Comparison of ENCODE assay signal across 10 cellular contexts in genomic region chr11:34632105-34632780, GRCh38. TPM values are rescaled to one million over a fixed set of nuclear protein-coding genes. Genes with fewer than 3 reads are reported as not detected.
DNase-seq lines count a peak whose midpoint lies in the region; ATAC-seq, FAIRE-seq and TF ChIP-seq lines count a peak whose summit lies in the region.
"Had no signal": no experiment of that assay in that cellular context is flagged by ENCODE, and none has a peak within 500 bp of the region (broad histone marks: within the 10 kb centered on the region; RNA-seq: fewer than 3 reads in every experiment).

No MANE protein-coding gene starts in this region.

- H3K36me3 Mint-ChIP-seq in activated T-helper 1 cell treated with anti-CD3 and anti-CD28 coated beads, Interleukin-12 subunit alpha, Interleukin-12 subunit beta, Interleukin-2, Interleukin-4 antibody, amounts not matched to agents 30 ng/mL and 10 ng/mL and 1 ng/mL, durations not matched to agents 14 hours and 24 hours and 36 hours (ENCODE audit: low read depth): no peaks in the 10 kb centered on the region
- H3K36me3 Mint-ChIP-seq in GM23338 (ENCODE audit: low read depth): no peaks in the 10 kb centered on the region

- H3K27ac ChIP-seq in foreskin keratinocyte (peak overlapping the region; percentile 16), pancreas (peak overlapping the region; percentile 63 to 92 (median 80)), GM23338 (ENCODE audit: low read depth) (no peak overlapping the region; the same call in 1 of the 2 replicates)

- H2AFZ ChIP-seq in GM23338: no peak overlapping the region

- H3K79me2 ChIP-seq in GM23338 (replicated peaks; ENCODE audit: insufficient read depth): no peaks in the 10 kb centered on the region

- peaks cover 17% of the 10 kb centered on the region for H3K4me1 Mint-ChIP-seq in activated T-helper 1 cell treated with anti-CD3 and anti-CD28 coated beads, Interleukin-12 subunit alpha, Interleukin-12 subunit beta, Interleukin-2, Interleukin-4 antibody, amounts not matched to agents 30 ng/mL and 10 ng/mL and 1 ng/mL, durations not matched to agents 14 hours and 24 hours and 36 hours (ENCODE audit: low read depth)
- peaks cover 4% of the 10 kb centered on the region; the same call in 2 of the 3 replicates for H3K4me1 Mint-ChIP-seq in GM23338

- H3K9me3 Mint-ChIP-seq in activated T-helper 1 cell treated with anti-CD3 and anti-CD28 coated beads, Interleukin-12 subunit alpha, Interleukin-12 subunit beta, Interleukin-2, Interleukin-4 antibody, amounts not matched to agents 30 ng/mL and 10 ng/mL and 1 ng/mL, durations not matched to agents 14 hours and 24 hours and 36 hours: no peaks in the 10 kb centered on the region
- H3K9me3 Mint-ChIP-seq in GM23338: no peaks in the 10 kb centered on the region

- 10 to 11% methylated on average over 7 of the region's 7 CpGs for WGBS in pancreas, 2 donors

- no peak for TF ChIP-seq CTCF in foreskin keratinocyte (conservative IDR thresholded peaks at IDR 0.05)
- TF ChIP-seq CTCF in pancreas (IDR thresholded peaks at IDR 0.05): no peak
- TF ChIP-seq CTCF in GM23338 (conservative IDR thresholded peaks at IDR 0.05; ENCODE audit: low read depth in 2 of 2): no peak

- peaks cover 69% of the 10 kb centered on the region for H3K4me1 ChIP-seq in foreskin keratinocyte
- H3K4me1 ChIP-seq in pancreas: peaks cover 49 to 67% (median 52%) of the 10 kb centered on the region in 3 donors
- no peaks in the 10 kb centered on the region for H3K4me1 ChIP-seq in GM23338 (ENCODE audit: insufficient read depth)

- H3K27me3 ChIP-seq in foreskin keratinocyte (no peaks in the 10 kb centered on the region), pancreas (no peaks in the 10 kb centered on the region), GM23338 (ENCODE audit: insufficient read depth) (no peaks in the 10 kb centered on the region)

- H4K20me1 ChIP-seq in GM23338 (replicated peaks; ENCODE audit: insufficient read depth): no peaks in the 10 kb centered on the region

- H3K4me2 ChIP-seq in GM23338: no peak overlapping the region

- no peak overlapping the region for H3K27ac Mint-ChIP-seq in activated T-helper 1 cell treated with anti-CD3 and anti-CD28 coated beads, Interleukin-12 subunit alpha, Interleukin-12 subunit beta, Interleukin-2, Interleukin-4 antibody, amounts not matched to agents 30 ng/mL and 10 ng/mL and 1 ng/mL, durations not matched to agents 14 hours and 24 hours and 36 hours
- no peak overlapping the region for H3K27ac Mint-ChIP-seq in GM23338

- intact Hi-C loops in pancreas (cut with DNase I): no loop called here
- intact Hi-C loops in activated T-helper 1 cell treated with anti-CD3 and anti-CD28 coated beads, Interleukin-12 subunit alpha, Interleukin-12 subunit beta, Interleukin-2, Interleukin-4 antibody, amounts not matched to agents 30 ng/mL and 10 ng/mL and 1 ng/mL, durations not matched to agents 14 hours and 24 hours and 36 hours (cut with micrococcal nuclease): no loop called here

- peaks cover 10% of the 10 kb centered on the region; the same call in 1 of the 2 replicates for H3K9me2 ChIP-seq in GM23338 (ENCODE audit: insufficient read depth)

- no peaks in the 10 kb centered on the region for H3F3A ChIP-seq in GM23338 (replicated peaks; ENCODE audit: low read depth)

- H3K4me3 ChIP-seq in pancreas: peak overlapping the region in 2 of 4 donors; percentile 17 to 29
- no peak overlapping the region for H3K4me3 ChIP-seq in GM23338

- DNase-seq in DMS79 (lab: John Stamatoyannopoulos, UW) (peak; percentile 94), NCI-H69 (lab: John Stamatoyannopoulos, UW) (peak; percentile 96), foreskin keratinocyte (no peak), pancreas (peak in 4 of 6 donors; percentile 45 to 66 (median 60)), GM23338 (ENCODE audit: low spot score) (no peak), SK-N-DZ (ENCODE audit: low spot score) (no peak), KG1 (lab: John Stamatoyannopoulos, UW) (no peak)
- DNase-seq in activated T-helper 1 cell treated with anti-CD3 and anti-CD28 coated beads, Interleukin-12 subunit alpha, Interleukin-12 subunit beta, Interleukin-2, Interleukin-4 antibody, amounts not matched to agents 30 ng/mL and 10 ng/mL and 1 ng/mL, durations not matched to agents 14 hours and 24 hours and 36 hours (ENCODE audit: low spot score): no peak

- no peak overlapping the region for H3K4me3 Mint-ChIP-seq in activated T-helper 1 cell treated with anti-CD3 and anti-CD28 coated beads, Interleukin-12 subunit alpha, Interleukin-12 subunit beta, Interleukin-2, Interleukin-4 antibody, amounts not matched to agents 30 ng/mL and 10 ng/mL and 1 ng/mL, durations not matched to agents 14 hours and 24 hours and 36 hours
- H3K4me3 Mint-ChIP-seq in GM23338: no peak overlapping the region

- FAIRE-seq in pancreas (lab: Jason Lieb, UNC): no peak
- FAIRE-seq: D721Med had no signal

- H3K9me3 ChIP-seq in pancreas: no peaks in the 10 kb centered on the region

- peaks cover 39% of the 10 kb centered on the region for H3K27me3 Mint-ChIP-seq in activated T-helper 1 cell treated with anti-CD3 and anti-CD28 coated beads, Interleukin-12 subunit alpha, Interleukin-12 subunit beta, Interleukin-2, Interleukin-4 antibody, amounts not matched to agents 30 ng/mL and 10 ng/mL and 1 ng/mL, durations not matched to agents 14 hours and 24 hours and 36 hours (ENCODE audit: insufficient read depth)
- peaks cover 3% of the 10 kb centered on the region for H3K27me3 Mint-ChIP-seq in GM23338 (ENCODE audit: insufficient read depth, low read depth, poor library complexity)

- ATAC-seq in foreskin keratinocyte: peak; percentile 7
- peak; percentile 72 to 80 (median 78) for ATAC-seq in pancreas
- ATAC-seq in GM23338: no peak

- H3K36me3 ChIP-seq in pancreas (no peaks in the 10 kb centered on the region), GM23338 (ENCODE audit: insufficient read depth) (no peaks in the 10 kb centered on the region)

TF ChIP-seq in GM23338, 12 proteins besides CTCF, POLR2A, EP300 and RAD21:
- TF ChIP-seq, protein P1, sequence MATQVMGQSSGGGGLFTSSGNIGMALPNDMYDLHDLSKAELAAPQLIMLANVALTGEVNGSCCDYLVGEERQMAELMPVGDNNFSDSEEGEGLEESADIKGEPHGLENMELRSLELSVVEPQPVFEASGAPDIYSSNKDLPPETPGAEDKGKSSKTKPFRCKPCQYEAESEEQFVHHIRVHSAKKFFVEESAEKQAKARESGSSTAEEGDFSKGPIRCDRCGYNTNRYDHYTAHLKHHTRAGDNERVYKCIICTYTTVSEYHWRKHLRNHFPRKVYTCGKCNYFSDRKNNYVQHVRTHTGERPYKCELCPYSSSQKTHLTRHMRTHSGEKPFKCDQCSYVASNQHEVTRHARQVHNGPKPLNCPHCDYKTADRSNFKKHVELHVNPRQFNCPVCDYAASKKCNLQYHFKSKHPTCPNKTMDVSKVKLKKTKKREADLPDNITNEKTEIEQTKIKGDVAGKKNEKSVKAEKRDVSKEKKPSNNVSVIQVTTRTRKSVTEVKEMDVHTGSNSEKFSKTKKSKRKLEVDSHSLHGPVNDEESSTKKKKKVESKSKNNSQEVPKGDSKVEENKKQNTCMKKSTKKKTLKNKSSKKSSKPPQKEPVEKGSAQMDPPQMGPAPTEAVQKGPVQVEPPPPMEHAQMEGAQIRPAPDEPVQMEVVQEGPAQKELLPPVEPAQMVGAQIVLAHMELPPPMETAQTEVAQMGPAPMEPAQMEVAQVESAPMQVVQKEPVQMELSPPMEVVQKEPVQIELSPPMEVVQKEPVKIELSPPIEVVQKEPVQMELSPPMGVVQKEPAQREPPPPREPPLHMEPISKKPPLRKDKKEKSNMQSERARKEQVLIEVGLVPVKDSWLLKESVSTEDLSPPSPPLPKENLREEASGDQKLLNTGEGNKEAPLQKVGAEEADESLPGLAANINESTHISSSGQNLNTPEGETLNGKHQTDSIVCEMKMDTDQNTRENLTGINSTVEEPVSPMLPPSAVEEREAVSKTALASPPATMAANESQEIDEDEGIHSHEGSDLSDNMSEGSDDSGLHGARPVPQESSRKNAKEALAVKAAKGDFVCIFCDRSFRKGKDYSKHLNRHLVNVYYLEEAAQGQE (IDR thresholded peaks at IDR 0.05; ENCODE audit: unreplicated experiment): no peak

RNA-seq across cellular contexts. Expression of gene EHF, which starts 11.3 kb away (rescaled TPM):
- total RNA-seq in foreskin keratinocyte: 97.2 and 109 TPM in 2 replicates
- 9.0 and 11.2 TPM in 2 replicates for polyA plus RNA-seq in foreskin keratinocyte
- total RNA-seq in pancreas: 10 to 100 TPM; 22.4 to 58.2 (median 33.5) TPM
- polyA plus RNA-seq in pancreas: 10 to 100 TPM in 1 of 2 donors, 1 to 10 TPM in 1; 7.7 to 14.1 TPM
- not detected in 2 replicates for total RNA-seq in activated T-helper 1 cell treated with anti-CD3 and anti-CD28 coated beads, Interleukin-12 subunit alpha, Interleukin-12 subunit beta, Interleukin-2, Interleukin-4 antibody, amounts not matched to agents 30 ng/mL and 10 ng/mL and 1 ng/mL, durations not matched to agents 14 hours and 24 hours and 36 hours
- not detected in 2 replicates for total RNA-seq in GM23338 (2014; rRNA removed; shearing (Covaris generic))
- not detected in 2 replicates for polyA plus RNA-seq in GM23338 (2016; fragmentation: Nextera tagmentation; extraction: Ambion mirVana)
- not detected in 2 replicates for polyA plus RNA-seq in SK-N-DZ (2014; cell fraction: cytosol; rRNA removed)
- polyA plus RNA-seq in SK-N-DZ (2014; cell fraction: nucleus; rRNA removed): not detected in 2 replicates
- total RNA-seq: T-helper 1 cell treated with Interleukin-12 subunit alpha and Interleukin-12 subunit beta and Interleukin-4 antibody, amounts not matched to agents 30 ng/mL and 1 ng/mL, for 36 hours had no signal

Comparison
In these comparisons a context has a peak if more than half of its experiments do, and no peak if none do; other contexts are left out.
1. DNase-seq: peak in DMS79 (single experiment), NCI-H69 (single experiment) and pancreas (4 of 6); none in foreskin keratinocyte (0 of 2), activated T-helper 1 cell treated with anti-CD3 and anti-CD28 coated beads, Interleukin-12 subunit alpha, Interleukin-12 subunit beta, Interleukin-2, Interleukin-4 antibody, amounts not matched to agents 30 ng/mL and 10 ng/mL and 1 ng/mL, durations not matched to agents 14 hours and 24 hours and 36 hours (single experiment), GM23338 (single experiment), SK-N-DZ (single experiment) and KG1 (single experiment).
2. RNA of gene EHF, which starts 11.3 kb away (total RNA-seq): 97.2 to 109 TPM in foreskin keratinocyte and 22.4 to 58.2 TPM in pancreas; not detected in activated T-helper 1 cell treated with anti-CD3 and anti-CD28 coated beads, Interleukin-12 subunit alpha, Interleukin-12 subunit beta, Interleukin-2, Interleukin-4 antibody, amounts not matched to agents 30 ng/mL and 10 ng/mL and 1 ng/mL, durations not matched to agents 14 hours and 24 hours and 36 hours and not detected in GM23338; every median in the first group is over 10 times any median in the second.